In the genomic region with DNA sequence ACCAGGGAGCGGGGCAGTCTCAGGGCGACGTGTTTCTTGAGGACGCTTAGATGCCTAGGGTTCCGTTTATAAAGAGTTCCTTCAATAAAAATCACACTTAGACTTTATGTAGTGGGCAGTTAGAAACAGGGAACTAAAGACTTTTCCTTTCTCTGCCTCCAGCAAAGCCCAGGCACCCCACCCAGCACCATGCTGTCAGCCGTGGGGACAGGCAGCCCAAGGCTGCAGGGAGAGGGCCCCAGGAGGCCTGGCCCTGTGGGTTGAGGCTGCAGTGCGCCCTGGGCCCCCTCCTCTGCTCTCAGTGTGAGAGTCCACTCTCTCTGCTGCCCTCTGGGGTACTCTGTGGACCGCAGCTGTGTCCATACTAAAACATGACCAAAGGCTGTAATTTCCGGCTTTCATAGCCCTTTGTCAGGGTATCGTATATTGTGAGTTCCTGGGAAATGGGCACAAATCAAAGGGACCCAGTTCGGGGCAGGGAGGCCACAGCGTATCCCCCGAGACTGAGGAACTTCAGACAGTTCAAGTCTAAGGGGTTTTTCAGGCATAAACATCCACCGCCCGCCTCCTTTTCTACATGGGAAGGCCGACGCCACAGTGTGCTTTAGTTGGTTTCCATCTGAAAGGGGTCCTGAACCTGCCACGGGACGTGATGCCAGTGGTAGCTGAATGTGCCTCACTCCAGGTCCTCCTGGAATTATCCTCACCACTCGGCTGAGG, we compare ENCODE assay signal across 16 cellular contexts. TPM values are rescaled to one million over a fixed set of nuclear protein-coding genes. Genes with fewer than 3 reads are reported as not detected.
DNase-seq lines count a peak whose midpoint lies in the region; ATAC-seq and TF ChIP-seq lines count a peak whose summit lies in the region.
"Had no signal": no experiment of that assay in that cellular context is flagged by ENCODE, and none has a peak within 500 bp of the region (broad histone marks: within the 10 kb centered on the region; RNA-seq: fewer than 3 reads in every experiment).

No MANE protein-coding gene starts in this region.

- no peak overlapping the region for H3K4me3 Mint-ChIP-seq in activated CD4-positive, alpha-beta memory T cell treated with anti-CD3 and anti-CD28 coated beads, Interleukin-2, amount 10 ng/mL, durations not matched to agents 7 days and 5 days
- H3K4me3 Mint-ChIP-seq: activated naive CD8-positive, alpha-beta T cell treated with anti-CD3 and anti-CD28 coated beads for 36 hours; activated T-helper 1 cell treated with anti-CD3 and anti-CD28 coated beads, Interleukin-12 subunit alpha, Interleukin-12 subunit beta, Interleukin-2, Interleukin-4 antibody, amounts not matched to agents 30 ng/mL and 10 ng/mL and 1 ng/mL, durations not matched to agents 14 hours and 24 hours and 36 hours had no signal

- no peak overlapping the region for H3K4me3 ChIP-seq in BLaER1 treated with 17β-estradiol and CSF1 and Interleukin-3, amounts not matched to agents 10 nM and 100 nM
- H3K4me3 ChIP-seq in HUES6 (ENCODE audit: low read depth, low read length) (no peak overlapping the region), neutrophil (ENCODE audit: low read depth in 1 of 2, low read length in 1 of 2) (no peak overlapping the region)

- H3K9me3 Mint-ChIP-seq in activated CD4-positive, alpha-beta memory T cell treated with anti-CD3 and anti-CD28 coated beads, Interleukin-2, amount 10 ng/mL, durations not matched to agents 7 days and 5 days: no peaks in the 10 kb centered on the region
- H3K9me3 Mint-ChIP-seq: activated naive CD8-positive, alpha-beta T cell treated with anti-CD3 and anti-CD28 coated beads for 36 hours; activated T-helper 1 cell treated with anti-CD3 and anti-CD28 coated beads, Interleukin-12 subunit alpha, Interleukin-12 subunit beta, Interleukin-2, Interleukin-4 antibody, amounts not matched to agents 30 ng/mL and 10 ng/mL and 1 ng/mL, durations not matched to agents 14 hours and 24 hours and 36 hours had no signal

- H3K4me1 ChIP-seq in BLaER1 treated with 17β-estradiol and CSF1 and Interleukin-3, amounts not matched to agents 10 nM and 100 nM: peaks cover 37 to 100% (median 89%) of the 10 kb centered on the region in 10 experiments
- H3K4me1 ChIP-seq in HUES6 (ENCODE audit: control insufficient read depth, insufficient read depth, low read length) (peaks cover 6% of the 10 kb centered on the region; the same call in 1 of the 2 replicates), neutrophil (ENCODE audit: control insufficient read depth in 1 of 2, insufficient read depth in 1 of 2, low read depth in 1 of 2, low read length in 1 of 2) (peaks cover 69 to 74% of the 10 kb centered on the region in 2 experiments)

- POLR2A ChIA-PET in activated CD4-positive, alpha-beta memory T cell treated with anti-CD3 and anti-CD28 coated beads, Interleukin-2, amount 10 ng/mL, durations not matched to agents 7 days and 5 days (lab: Charles Lee): interaction anchor here (1.8 kb wide), 1 partner anchor 8 kb away, joined by 5 read pairs; no protein-coding TSS in a partner anchor

- DNase-seq in left ventricle myocardium superior (peak; percentile 29), NCI-H187 (lab: John Stamatoyannopoulos, UW) (no peak)
- no peak for DNase-seq in effector CD8-positive, alpha-beta T cell (lab: John Stamatoyannopoulos, UW)
- DNase-seq in activated CD4-positive, alpha-beta memory T cell treated with anti-CD3 and anti-CD28 coated beads, Interleukin-2, amount 10 ng/mL, durations not matched to agents 7 days and 5 days: no peak
- DNase-seq: activated CD4-positive, CD25-positive, alpha-beta regulatory T cell; activated naive CD8-positive, alpha-beta T cell treated with anti-CD3 and anti-CD28 coated beads for 36 hours; DMS79 treated with DMSO at 0.1 percent for 48 hours; NCI-H1092; NCI-H2081 treated with DMSO at 0.1 percent for 48 hours; NCI-H446 treated with DMSO at 0.1 percent for 48 hours; occipital lobe; T-helper 9 cell had no signal

- ATAC-seq in left ventricle myocardium superior: no peak

- peak overlapping the region; percentile 18 to 64 (median 49); a peak in 15 of 22 replicates for H3K9ac ChIP-seq in BLaER1 treated with 17β-estradiol and CSF1 and Interleukin-3, amounts not matched to agents 10 nM and 100 nM
- H3K9ac ChIP-seq in HUES6 (ENCODE audit: low read length): no peak overlapping the region

- H3K27ac ChIP-seq in BLaER1 treated with 17β-estradiol and CSF1 and Interleukin-3, amounts not matched to agents 10 nM and 100 nM: peak overlapping the region in 10 of 11 experiments; percentile 21 to 94 (median 85); a peak in 17 of 22 replicates
- H3K27ac ChIP-seq in HUES6 (ENCODE audit: low read depth, low read length): 0 out of 2 replicates have a peak overlapping the region, but pooled peaks have one; percentile 13
- H3K27ac ChIP-seq in neutrophil: peak overlapping the region; percentile 40

- peak overlapping the region in 9 of 11 experiments; percentile 58 to 97 (median 79); a peak in 19 of 22 replicates for H3K4me2 ChIP-seq in BLaER1 treated with 17β-estradiol and CSF1 and Interleukin-3, amounts not matched to agents 10 nM and 100 nM

- H3K27me3 Mint-ChIP-seq in activated CD4-positive, alpha-beta memory T cell treated with anti-CD3 and anti-CD28 coated beads, Interleukin-2, amount 10 ng/mL, durations not matched to agents 7 days and 5 days: no peaks in the 10 kb centered on the region
- H3K27me3 Mint-ChIP-seq: activated naive CD8-positive, alpha-beta T cell treated with anti-CD3 and anti-CD28 coated beads for 36 hours had no signal

- H3K27me3 ChIP-seq in BLaER1 treated with 17β-estradiol and CSF1 and Interleukin-3, amounts not matched to agents 10 nM and 100 nM: no peaks in the 10 kb centered on the region
- no peaks in the 10 kb centered on the region for H3K27me3 ChIP-seq in HUES6 (ENCODE audit: control insufficient read depth, insufficient read depth, low read length)
- no peaks in the 10 kb centered on the region for H3K27me3 ChIP-seq in neutrophil

- CTCF ChIA-PET in activated CD4-positive, alpha-beta memory T cell treated with anti-CD3 and anti-CD28 coated beads, Interleukin-2, amount 10 ng/mL, durations not matched to agents 7 days and 5 days (lab: Charles Lee): interaction anchor here (1.5 kb wide), 1 partner anchor 10 kb away, joined by 5 read pairs; no protein-coding TSS in a partner anchor

- peaks cover 0 to 9% (median 0%) of the 10 kb centered on the region in 11 experiments; a peak in 1 of 22 replicates for H3K9me3 ChIP-seq in BLaER1 treated with 17β-estradiol and CSF1 and Interleukin-3, amounts not matched to agents 10 nM and 100 nM (replicated peaks in 1 of 11)
- no peaks in the 10 kb centered on the region for H3K9me3 ChIP-seq in HUES6 (ENCODE audit: control insufficient read depth, insufficient read depth, low read depth, low read length)
- H3K9me3 ChIP-seq in neutrophil: no peaks in the 10 kb centered on the region

- H4K20me1 ChIP-seq in BLaER1 treated with 17β-estradiol and CSF1 and Interleukin-3, amounts not matched to agents 10 nM and 100 nM: peaks cover 6 to 100% (median 60%) of the 10 kb centered on the region in 11 experiments; a peak in 15 of 22 replicates

- no peak for TF ChIP-seq CTCF in neutrophil (IDR thresholded peaks at IDR 0.05)

- peaks cover 53 to 88% (median 79%) of the 10 kb centered on the region in 11 experiments for H3K36me3 ChIP-seq in BLaER1 treated with 17β-estradiol and CSF1 and Interleukin-3, amounts not matched to agents 10 nM and 100 nM
- H3K36me3 ChIP-seq in HUES6 (ENCODE audit: control insufficient read depth, insufficient read depth, low read length) (peaks cover 82% of the 10 kb centered on the region), neutrophil (peaks cover 21% of the 10 kb centered on the region)

- peaks cover 41% of the 10 kb centered on the region for H3K36me3 Mint-ChIP-seq in activated CD4-positive, alpha-beta memory T cell treated with anti-CD3 and anti-CD28 coated beads, Interleukin-2, amount 10 ng/mL, durations not matched to agents 7 days and 5 days (ENCODE audit: low read depth)

- H3K4me1 Mint-ChIP-seq in activated CD4-positive, alpha-beta memory T cell treated with anti-CD3 and anti-CD28 coated beads, Interleukin-2, amount 10 ng/mL, durations not matched to agents 7 days and 5 days: peaks cover 17% of the 10 kb centered on the region

- H3K27ac Mint-ChIP-seq in activated CD4-positive, alpha-beta memory T cell treated with anti-CD3 and anti-CD28 coated beads, Interleukin-2, amount 10 ng/mL, durations not matched to agents 7 days and 5 days: no peak overlapping the region
- H3K27ac Mint-ChIP-seq: activated naive CD8-positive, alpha-beta T cell treated with anti-CD3 and anti-CD28 coated beads for 36 hours; activated T-helper 1 cell treated with anti-CD3 and anti-CD28 coated beads, Interleukin-12 subunit alpha, Interleukin-12 subunit beta, Interleukin-2, Interleukin-4 antibody, amounts not matched to agents 30 ng/mL and 10 ng/mL and 1 ng/mL, durations not matched to agents 14 hours and 24 hours and 36 hours had no signal

- intact Hi-C loops in left ventricle myocardium superior (cut with micrococcal nuclease): no loop called here

RNA-seq across cellular contexts. Expression of a gene that starts 59.7 kb away (rescaled TPM):
- total RNA-seq in left ventricle myocardium superior: 193 TPM
- 10 to 100 TPM; 85.9 to 97.1 TPM for total RNA-seq in activated CD4-positive, alpha-beta memory T cell treated with anti-CD3 and anti-CD28 coated beads, Interleukin-2, amount 10 ng/mL, durations not matched to agents 7 days and 5 days

Comparison
In these comparisons a context has a peak if more than half of its experiments do, and no peak if none do; other contexts are left out.
1. H3K27ac ChIP-seq: peak in every context shown above with its lines; median percentile 85 in BLaER1 treated with 17β-estradiol and CSF1 and Interleukin-3, amounts not matched to agents 10 nM and 100 nM; 40 in neutrophil; 13 in HUES6.